10 cellular contexts compared by ENCODE assay signal in genomic region chr12:16880864-16881285, GRCh38.
DNase-seq lines count a peak whose midpoint lies in the region; ATAC-seq and TF ChIP-seq lines count a peak whose summit lies in the region.
"Had no signal": no experiment of that assay in that cellular context is flagged by ENCODE, and none has a peak within 500 bp of the region (broad histone marks: within the 10 kb centered on the region; RNA-seq: fewer than 3 reads in every experiment).

No MANE protein-coding gene starts in this region.

- no peaks in the 10 kb centered on the region for H3K4me1 ChIP-seq in mucosa of rectum (ENCODE audit: control insufficient read depth in 2 of 2, insufficient read depth in 2 of 2, low read length in 2 of 2)
- H3K4me1 ChIP-seq in Karpas-422 (ENCODE audit: low read length) = no peaks in the 10 kb centered on the region

- H3K4me3 ChIP-seq in WERI-Rb-1 (ENCODE audit: low read depth, low read length) = peak overlapping the region; percentile 42
- peak overlapping the region; percentile 62 to 67 for H3K4me3 ChIP-seq in mucosa of rectum (ENCODE audit: low read length in 2 of 2)
- H3K4me3 ChIP-seq in Karpas-422 (ENCODE audit: low read length) = no peak overlapping the region

- H3K36me3 ChIP-seq in WERI-Rb-1 = no peaks in the 10 kb centered on the region
- no peaks in the 10 kb centered on the region for H3K36me3 ChIP-seq in mucosa of rectum (ENCODE audit: control insufficient read depth in 2 of 2, insufficient read depth in 2 of 2, low read length in 2 of 2)
- H3K36me3 ChIP-seq in Karpas-422 (ENCODE audit: insufficient read depth, low read length) = no peaks in the 10 kb centered on the region
- H3K36me3 ChIP-seq: neutrophil had no signal

- H2AFZ ChIP-seq in Karpas-422 (ENCODE audit: low read length) = no peak overlapping the region

- no peaks in the 10 kb centered on the region for H3K27me3 ChIP-seq in WERI-Rb-1 (ENCODE audit: insufficient read depth, low read depth, severe bottlenecking)
- H3K27me3 ChIP-seq in mucosa of rectum (ENCODE audit: control insufficient read depth in 2 of 2, insufficient read depth in 2 of 2, low read length in 2 of 2) = no peaks in the 10 kb centered on the region
- no peaks in the 10 kb centered on the region for H3K27me3 ChIP-seq in Karpas-422 (ENCODE audit: low read length)
- H3K27me3 ChIP-seq: neutrophil had no signal

- H3K9me3 ChIP-seq in WERI-Rb-1 (ENCODE audit: severe bottlenecking) (no peaks in the 10 kb centered on the region), mucosa of rectum (ENCODE audit: control insufficient read depth in 2 of 2, low read length in 2 of 2) (no peaks in the 10 kb centered on the region), Karpas-422 (ENCODE audit: low read length) (peaks cover 18% of the 10 kb centered on the region)
- H3K9me3 ChIP-seq: neutrophil had no signal

- H3K27ac ChIP-seq in WERI-Rb-1 = peak overlapping the region; percentile 71
- H3K27ac ChIP-seq in mucosa of rectum (ENCODE audit: low read depth in 2 of 2, low read length in 2 of 2) = no peak overlapping the region
- no peak overlapping the region for H3K27ac ChIP-seq in Karpas-422 (ENCODE audit: low read length)
- H3K27ac ChIP-seq: neutrophil had no signal

- H3K9ac ChIP-seq in mucosa of rectum (ENCODE audit: low read depth in 1 of 2, low read length in 2 of 2) = peak overlapping the region in 1 of 2 donors; percentile 34
- no peak overlapping the region for H3K9ac ChIP-seq in Karpas-422 (ENCODE audit: low read length)

- H4K20me1 ChIP-seq in Karpas-422 (ENCODE audit: insufficient read depth, low read depth, low read length) = no peaks in the 10 kb centered on the region

- intact Hi-C loops in Calu3 (cut with micrococcal nuclease; ENCODE audit: unreplicated experiment) = no loop called here

- H3K9me3 Mint-ChIP-seq in Calu3 (ENCODE audit: low read depth, unreplicated experiment) = no peaks in the 10 kb centered on the region

- peaks cover 15% of the 10 kb centered on the region for H3K4me1 Mint-ChIP-seq in Calu3 (ENCODE audit: low read depth, unreplicated experiment)
- H3K4me1 Mint-ChIP-seq: B cell had no signal

- H3K36me3 Mint-ChIP-seq in Calu3 (ENCODE audit: insufficient read depth, unreplicated experiment) = no peaks in the 10 kb centered on the region

- no peaks in the 10 kb centered on the region for H3K79me2 ChIP-seq in Karpas-422 (ENCODE audit: low read length)

- peak overlapping the region; percentile 67 for H3K27ac Mint-ChIP-seq in Calu3 (ENCODE audit: unreplicated experiment)
- H3K27ac Mint-ChIP-seq: B cell had no signal

- TF ChIP-seq CTCF in Calu3 (IDR thresholded peaks at IDR 0.05; ENCODE audit: unreplicated experiment) = no peak
- no peak for TF ChIP-seq CTCF in WERI-Rb-1 (IDR thresholded peaks at IDR 0.05; ENCODE audit: low read depth, low read length)

- DNase-seq in Calu3 (peak; percentile 10), NCI-H2081 (lab: John Stamatoyannopoulos, UW) (peak; percentile 88 to 97), WERI-Rb-1 (peak; percentile 47), Karpas-422 (no peak)
- DNase-seq in activated CD4-positive, alpha-beta T cell treated with anti-CD3 and anti-CD28 coated beads, Interleukin-2, amount 50 U/mL, for 4 hours = no peak
- no peak for DNase-seq in stimulated activated naive CD8-positive, alpha-beta T cell treated with anti-CD3 and anti-CD28 coated beads, Interleukin-15, Interleukin-2, amounts not matched to agents 100 U/mL and 50 U/mL, for 24 hours

- BruUV-seq in Calu3 (replicated peaks; lab: Mats Ljungman, UMichigan) = no TSS peak

- H3K4me3 Mint-ChIP-seq in Calu3 (ENCODE audit: low read depth, unreplicated experiment) = peak overlapping the region; percentile 62
- H3K4me3 Mint-ChIP-seq: B cell had no signal

- CTCF ChIA-PET in Calu3 (lab: Charles Lee) = no interaction called here

- H3K9me2 ChIP-seq in Karpas-422 (replicated peaks; ENCODE audit: insufficient read depth, low read length) = no peaks in the 10 kb centered on the region

- ATAC-seq in GM21529 (IDR thresholded peaks at IDR 0.05; ENCODE audit: unreplicated experiment) = no peak
- ATAC-seq in stimulated activated naive CD8-positive, alpha-beta T cell treated with anti-CD3 and anti-CD28 coated beads, Interleukin-15, Interleukin-2, amounts not matched to agents 100 U/mL and 50 U/mL, for 24 hours = no peak

- H3K4me2 ChIP-seq in Karpas-422 (ENCODE audit: low read depth, low read length, poor library complexity, severe bottlenecking) = no peak overlapping the region

- H3K27me3 Mint-ChIP-seq in Calu3 (ENCODE audit: unreplicated experiment) = no peaks in the 10 kb centered on the region
- H3K27me3 Mint-ChIP-seq: B cell had no signal

Comparison
In these comparisons a context has a peak if more than half of its experiments do, and no peak if none do; other contexts are left out.
1. DNase-seq: peak in Calu3 (single experiment), NCI-H2081 (2 of 2) and WERI-Rb-1 (single experiment); none in activated CD4-positive, alpha-beta T cell treated with anti-CD3 and anti-CD28 coated beads, Interleukin-2, amount 50 U/mL, for 4 hours (0 of 2), Karpas-422 (single experiment) and stimulated activated naive CD8-positive, alpha-beta T cell treated with anti-CD3 and anti-CD28 coated beads, Interleukin-15, Interleukin-2, amounts not matched to agents 100 U/mL and 50 U/mL, for 24 hours (single experiment).